Comparison of ENCODE assay signal across 8 cellular contexts in genomic region chr10:100186253-100186780, GRCh38. TPM values are rescaled to one million over a fixed set of nuclear protein-coding genes. Genes with fewer than 3 reads are reported as not detected.
A peak's percentile ranks its signal among the peaks of the same experiment; 100 is the strongest.
DNase-seq lines count a peak whose midpoint lies in the region; ATAC-seq and TF ChIP-seq lines count a peak whose summit lies in the region.

No MANE protein-coding gene starts in this region.

- TF ChIP-seq RAD21 in Ishikawa (IDR thresholded peaks at IDR 0.05; ENCODE audit: low read depth) = no peak

- peak overlapping the region; percentile 91 for H3K27ac Mint-ChIP-seq in activated CD8-positive, alpha-beta T cell treated with anti-CD3 and anti-CD28 coated beads, Interleukin-2, amount 10 ng/mL, durations not matched to agents 7 days and 5 days

- peak overlapping the region; percentile 93 for H2AFZ ChIP-seq in parathyroid adenoma

- ATAC-seq in GM21717 (IDR thresholded peaks at IDR 0.05; ENCODE audit: unreplicated experiment) = peak; percentile 41
- peak; percentile 72 for ATAC-seq in activated CD8-positive, alpha-beta T cell treated with anti-CD3 and anti-CD28 coated beads, Interleukin-2, amount 10 ng/mL, durations not matched to agents 7 days and 5 days

- no peak overlapping the region for H3K9ac ChIP-seq in parathyroid adenoma

- peak overlapping the region; percentile 94 for H3K4me3 Mint-ChIP-seq in activated CD8-positive, alpha-beta T cell treated with anti-CD3 and anti-CD28 coated beads, Interleukin-2, amount 10 ng/mL, durations not matched to agents 7 days and 5 days

- no peaks in the 10 kb centered on the region for H3K9me3 Mint-ChIP-seq in activated CD8-positive, alpha-beta T cell treated with anti-CD3 and anti-CD28 coated beads, Interleukin-2, amount 10 ng/mL, durations not matched to agents 7 days and 5 days (ENCODE audit: insufficient read depth)

- POLR2A ChIA-PET in activated CD8-positive, alpha-beta T cell treated with anti-CD3 and anti-CD28 coated beads, Interleukin-2, amount 10 ng/mL, durations not matched to agents 7 days and 5 days (lab: Charles Lee) = interaction anchor here (0.7 to 1.5 kb wide), 7 partner anchors 10 to 18 kb away, joined by 3 to 10 read pairs (median 3); no protein-coding TSS in a partner anchor

- no peaks in the 10 kb centered on the region for H3K27me3 Mint-ChIP-seq in activated CD8-positive, alpha-beta T cell treated with anti-CD3 and anti-CD28 coated beads, Interleukin-2, amount 10 ng/mL, durations not matched to agents 7 days and 5 days (ENCODE audit: low read depth)

- no peak for TF ChIP-seq EP300 in Ishikawa (IDR thresholded peaks at IDR 0.05; ENCODE audit: borderline replicate concordance)

- H3K36me3 Mint-ChIP-seq in activated CD8-positive, alpha-beta T cell treated with anti-CD3 and anti-CD28 coated beads, Interleukin-2, amount 10 ng/mL, durations not matched to agents 7 days and 5 days (ENCODE audit: low read depth) = peaks cover 53% of the 10 kb centered on the region

- H3K4me1 ChIP-seq in parathyroid adenoma = peaks cover 11% of the 10 kb centered on the region

- no peaks in the 10 kb centered on the region for H3K9me3 ChIP-seq in parathyroid adenoma (ENCODE audit: control insufficient read depth, low read length)

- H3K36me3 ChIP-seq in parathyroid adenoma (ENCODE audit: control insufficient read depth, insufficient read depth, low read length) = no peaks in the 10 kb centered on the region

- no peak for TF ChIP-seq CTCF in parathyroid adenoma (IDR thresholded peaks at IDR 0.05)

- CTCF ChIA-PET in activated CD8-positive, alpha-beta T cell treated with anti-CD3 and anti-CD28 coated beads, Interleukin-2, amount 10 ng/mL, durations not matched to agents 7 days and 5 days (lab: Charles Lee) = interaction anchor here (3.3 kb wide), 1 partner anchor 15 kb away, joined by 11 read pairs; no protein-coding TSS in a partner anchor

- peak; percentile 33 for DNase-seq in SKM-1 treated with dmso at 0.1 percent for 144 hours (lab: John Stamatoyannopoulos, UW; ENCODE audit: unreplicated experiment)
- DNase-seq in SKM-1 (lab: John Stamatoyannopoulos, UW; ENCODE audit: unreplicated experiment) = no peak
- no peak for DNase-seq in activated CD8-positive, alpha-beta T cell treated with anti-CD3 and anti-CD28 coated beads, Interleukin-2, amount 10 ng/mL, durations not matched to agents 7 days and 5 days
- peak; percentile 12 for DNase-seq in glomerular endothelial cell (ENCODE audit: extremely low read depth, low read depth, low spot score)
- DNase-seq in pons (ENCODE audit: low spot score) = no peak

- H3K4me1 Mint-ChIP-seq in activated CD8-positive, alpha-beta T cell treated with anti-CD3 and anti-CD28 coated beads, Interleukin-2, amount 10 ng/mL, durations not matched to agents 7 days and 5 days (ENCODE audit: low read depth) = peaks cover 51% of the 10 kb centered on the region

- H3K4me3 ChIP-seq in parathyroid adenoma (ENCODE audit: low read depth, low read length) = peak overlapping the region; percentile 82

- H3K27ac ChIP-seq in parathyroid adenoma = peak overlapping the region; percentile 74

- peaks cover 10% of the 10 kb centered on the region for H3K79me2 ChIP-seq in parathyroid adenoma

- H3K27me3 ChIP-seq in parathyroid adenoma (ENCODE audit: control insufficient read depth, insufficient read depth, low read length) = no peaks in the 10 kb centered on the region

- peak overlapping the region; percentile 85 for H3K4me2 ChIP-seq in parathyroid adenoma (ENCODE audit: low read length)

TF ChIP-seq in Ishikawa, 13 proteins besides CTCF, POLR2A, EP300 and RAD21:
- TF ChIP-seq NFIC (IDR thresholded peaks at IDR 0.05) = no peak
- TF ChIP-seq MAX (IDR thresholded peaks at IDR 0.05) = peak; percentile 29; the same call in 1 of the 2 replicates
- TF ChIP-seq CREB1 (IDR thresholded peaks at IDR 0.05; ENCODE audit: low read depth) = no peak
- no peak for TF ChIP-seq ZBTB7A (IDR thresholded peaks at IDR 0.05; ENCODE audit: low read depth)
- TF ChIP-seq TAF1 (IDR thresholded peaks at IDR 0.05; ENCODE audit: low read depth) = no peak; the same call in 1 of the 2 replicates
- no peak for TF ChIP-seq CEBPB (IDR thresholded peaks at IDR 0.05)
- no peak for TF ChIP-seq FOXM1 (IDR thresholded peaks at IDR 0.05; ENCODE audit: borderline replicate concordance, low read depth)

RNA-seq across cellular contexts. Expression of gene ERLIN1, which starts 0.5 kb away (rescaled TPM):
- 10 to 100 TPM; 14.9 to 17.0 TPM for total RNA-seq in activated CD8-positive, alpha-beta T cell treated with anti-CD3 and anti-CD28 coated beads, Interleukin-2, amount 10 ng/mL, durations not matched to agents 7 days and 5 days
- 23.6 and 35.7 TPM in 2 replicates for total RNA-seq in glomerular endothelial cell

RNA-seq across cellular contexts. Expression of gene CHUK, which starts 43.1 kb away (rescaled TPM):
- 10 to 100 TPM; 25.2 to 28.1 TPM for total RNA-seq in activated CD8-positive, alpha-beta T cell treated with anti-CD3 and anti-CD28 coated beads, Interleukin-2, amount 10 ng/mL, durations not matched to agents 7 days and 5 days
- total RNA-seq in glomerular endothelial cell = 8.8 and 12.9 TPM in 2 replicates

Comparison
In these comparisons a context has a peak if more than half of its experiments do, and no peak if none do; other contexts are left out.
1. DNase-seq: peak in SKM-1 treated with dmso at 0.1 percent for 144 hours (single experiment) and glomerular endothelial cell (single experiment); none in SKM-1 (single experiment), activated CD8-positive, alpha-beta T cell treated with anti-CD3 and anti-CD28 coated beads, Interleukin-2, amount 10 ng/mL, durations not matched to agents 7 days and 5 days (single experiment) and pons (single experiment).